In genomic region chr12:4276524-4277204, GRCh38 we compare ENCODE assay signal across 1 cellular context.
TF ChIP-seq lines count a peak whose summit lies in the region.

No MANE protein-coding gene starts in this region.

TF ChIP-seq in K562, 482 proteins besides CTCF, POLR2A, EP300 and RAD21 (continued from another document):
- TF ChIP-seq TBL1XR1 (IDR thresholded peaks at IDR 0.05; ENCODE audit: low read length in 2 of 2) (peak in 1 of 2 experiments; percentile 27; a peak in 1 of 4 replicates), ATF7 (IDR thresholded peaks at IDR 0.05) (peak; percentile 84; the same call in 1 of the 2 replicates), KLF13 (tag; IDR thresholded peaks at IDR 0.05; ENCODE audit: borderline replicate concordance, low read depth) (no peak), CREBBP (IDR thresholded peaks at IDR 0.05; ENCODE audit: low read depth, low read length) (no peak), RBFOX2 (IDR thresholded peaks at IDR 0.05; ENCODE audit: low read depth, low read length) (0 out of 2 replicates have a peak, but pooled peaks have one; percentile 36), CTBP1 (IDR thresholded peaks at IDR 0.05; ENCODE audit: borderline replicate concordance) (0 out of 2 replicates have a peak, but pooled peaks have one; percentile 13), ZNF347 (CRISPR knock-in tag; IDR thresholded peaks at IDR 0.05; ENCODE audit: low read depth) (no peak), SMC3 (conservative IDR thresholded peaks at IDR 0.05; ENCODE audit: insufficient read depth, low read depth, low read length) (peak; percentile 83), BRD9 (IDR thresholded peaks at IDR 0.05; ENCODE audit: low read depth, partially characterized antibody) (peak; percentile 28), TEAD4 (IDR thresholded peaks at IDR 0.05; ENCODE audit: low read length) (peak; percentile 76), TEAD4 (CRISPR knock-in tag; IDR thresholded peaks at IDR 0.05; ENCODE audit: borderline replicate concordance) (0 out of 2 replicates have a peak, but pooled peaks have one; percentile 66), NR2C2 (CRISPR knock-in tag; IDR thresholded peaks at IDR 0.05) (no peak), NR2C2 (tag; IDR thresholded peaks at IDR 0.05) (peak; percentile 36; the same call in 1 of the 2 replicates)
